In the genomic region with DNA sequence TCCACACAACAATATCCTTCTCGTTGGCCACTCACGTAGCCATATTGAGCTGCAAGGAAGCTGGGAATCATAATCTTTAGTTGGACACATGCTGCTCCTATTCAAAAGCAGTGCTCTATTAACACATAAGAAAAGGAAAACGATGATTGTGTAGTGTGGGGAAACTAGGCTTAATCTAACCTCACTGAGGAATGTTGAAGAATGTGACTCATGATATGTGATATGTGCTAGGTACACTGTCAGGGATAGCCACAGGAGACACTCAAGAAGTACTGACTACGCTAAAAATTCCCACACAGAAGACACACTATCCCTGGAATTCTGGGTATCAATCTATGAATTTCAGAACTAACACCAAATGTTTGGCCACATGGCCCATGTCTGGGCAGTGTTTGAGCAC, we compare ENCODE assay signal across 8 cellular contexts.
DNase-seq lines count a peak whose midpoint lies in the region; ATAC-seq, FAIRE-seq and TF ChIP-seq lines count a peak whose summit lies in the region.
"Not testable (repeated sequence)": the region's sequence is repeated elsewhere in the genome, so short reads cannot be mapped to it uniquely, and the experiment has no call there.

No MANE protein-coding gene starts in this region.

- DNase-seq in H54 (ENCODE audit: insufficient read length, low spot score); RWPE2 (ENCODE audit: low spot score): not testable (repeated sequence)
- peak; percentile 1 for DNase-seq in M059J (ENCODE audit: low read depth)
- peak; percentile 1 for DNase-seq in ecto neural progenitor cell (ENCODE audit: low spot score)
- DNase-seq in glomerular visceral epithelial cell (ENCODE audit: extremely low spot score), result peak; percentile 8
- peak; percentile 54 for DNase-seq in kidney tubule cell (ENCODE audit: low spot score)
- peak; percentile 15 for DNase-seq in renal cortical epithelial cell (ENCODE audit: low read depth)
- peak; percentile 54 for DNase-seq in urothelium cell line (ENCODE audit: low spot score)

- peak; percentile 77 for ATAC-seq in RWPE2 (ENCODE audit: low read depth)

- H3K27me3 ChIP-seq in RWPE2 (ENCODE audit: insufficient read depth, poor library complexity, severe bottlenecking), result not testable (repeated sequence)

- not testable (repeated sequence) for H3K36me3 ChIP-seq in RWPE2 (ENCODE audit: low read depth)

- not testable (repeated sequence) for H3K4me1 ChIP-seq in RWPE2 (ENCODE audit: insufficient read depth, poor library complexity, severe bottlenecking)

- not testable (repeated sequence) for TF ChIP-seq CTCF in RWPE2 (IDR thresholded peaks at IDR 0.05; ENCODE audit: poor library complexity, severe bottlenecking)

- H3K27ac ChIP-seq in RWPE2 (ENCODE audit: poor library complexity, severe bottlenecking), result not testable (repeated sequence)

- not testable (repeated sequence) for H3K9me3 ChIP-seq in RWPE2 (ENCODE audit: severe bottlenecking)

- not testable (repeated sequence) for TF ChIP-seq POLR2A in H54 (IDR thresholded peaks at IDR 0.05; ENCODE audit: low read depth, low read length)

- not testable (repeated sequence) for H3K4me3 ChIP-seq in RWPE2 (ENCODE audit: severe bottlenecking)

- FAIRE-seq in H54 (lab: Jason Lieb, UNC) (peak; percentile 20), urothelium cell line (lab: Jason Lieb, UNC) (peak; percentile 96)
